30 cellular contexts compared by ENCODE assay signal in genomic region chr9:100281069-100281468, GRCh38.
"Had no signal": no experiment of that assay in that cellular context is flagged by ENCODE, and none has a peak within 500 bp of the region (broad histone marks: within the 10 kb centered on the region; RNA-seq: fewer than 3 reads in every experiment).

No MANE protein-coding gene starts in this region.

- H3K9me3 ChIP-seq: neutrophil, ovary, psoas muscle, right lobe of liver, testis, upper lobe of right lung, uterus had no signal

- H3K27me3 ChIP-seq: neutrophil, ovary, right lobe of liver, sigmoid colon, spleen, suprapubic skin, testis, tibial artery, transverse colon, upper lobe of right lung, uterus had no signal

- H3K4me3 ChIP-seq: ovary, psoas muscle, right lobe of liver, sigmoid colon, skin epidermis, smooth muscle cell, spleen, suprapubic skin, testis, tibial artery, transverse colon, upper lobe of right lung, uterus had no signal

- H3K9ac ChIP-seq: parathyroid adenoma had no signal

- DNase-seq: naive thymus-derived CD4-positive, alpha-beta T cell; natural killer cell; nucleus accumbens; ovary; posterior cingulate gyrus; psoas muscle; right cardiac atrium; right lobe of liver; sigmoid colon; spleen; stimulated activated CD4-positive, alpha-beta T cell treated with anti-CD3 and anti-CD28 coated beads, Interleukin-12 subunit alpha, Interleukin-12 subunit beta, amount 100 ng/mL, for 4 hours; stimulated activated CD4-positive, alpha-beta T cell treated with anti-CD3 and anti-CD28 coated beads, Interleukin-1b, Interleukin-23, amount 100 ng/mL, for 48 hours; stimulated activated CD4-positive, alpha-beta T cell treated with anti-CD3 and anti-CD28 coated beads, Interleukin-4, amount 100 ng/mL, for 1 hour; stimulated activated CD4-positive, alpha-beta T cell treated with anti-CD3 and anti-CD28 coated beads, Interleukin-4, amount 100 ng/mL, for 4 hours; stimulated activated CD8-positive, alpha-beta memory T cell treated with anti-CD3 and anti-CD28 coated beads, Interleukin-4, amount 100 ng/mL, for 48 hours; stimulated activated naive CD4-positive, alpha-beta T cell; stimulated activated naive CD8-positive, alpha-beta T cell treated with anti-CD3 and anti-CD28 coated beads, Interleukin-15, amount 100 ng/mL, for 72 hours; stimulated activated naive CD8-positive, alpha-beta T cell treated with anti-CD3 and anti-CD28 coated beads, Interleukin-15, Interleukin-2, amounts not matched to agents 100 U/mL and 50 U/mL, for 24 hours; substantia nigra; testis; tibial artery; transverse colon; upper lobe of right lung; uterus had no signal

- H3K79me2 ChIP-seq: parathyroid adenoma had no signal

- H3K36me3 ChIP-seq: neutrophil, ovary, uterus had no signal

- ATAC-seq: naive thymus-derived CD4-positive, alpha-beta T cell; natural killer cell; psoas muscle; right cardiac atrium; right lobe of liver; stimulated activated memory B cell treated with anti-CD40 and anti-IgM and Interleukin-4, amounts not matched to agents 10 μg/mL and 1 μg/mL and 100 μg/mL, for 72 hours; stimulated activated naive CD8-positive, alpha-beta T cell treated with anti-CD3 and anti-CD28 coated beads, Interleukin-15, amount 100 ng/mL, for 72 hours; stimulated activated naive CD8-positive, alpha-beta T cell treated with anti-CD3 and anti-CD28 coated beads, Interleukin-15, Interleukin-2, amounts not matched to agents 100 U/mL and 50 U/mL, for 24 hours; upper lobe of right lung had no signal

- H3K4me2 ChIP-seq: smooth muscle cell had no signal

- H3K27ac ChIP-seq: neutrophil, ovary, parathyroid adenoma, psoas muscle, right lobe of liver, sigmoid colon, skin epidermis, spleen, suprapubic skin, testis, tibial artery, transverse colon, upper lobe of right lung, uterus had no signal

- H3K4me1 ChIP-seq: parathyroid adenoma, psoas muscle, right lobe of liver, sigmoid colon, spleen, suprapubic skin, testis, tibial artery, transverse colon, upper lobe of right lung, uterus had no signal

- H2AFZ ChIP-seq: parathyroid adenoma had no signal
